23 cellular contexts compared by ENCODE assay signal in the genomic region with DNA sequence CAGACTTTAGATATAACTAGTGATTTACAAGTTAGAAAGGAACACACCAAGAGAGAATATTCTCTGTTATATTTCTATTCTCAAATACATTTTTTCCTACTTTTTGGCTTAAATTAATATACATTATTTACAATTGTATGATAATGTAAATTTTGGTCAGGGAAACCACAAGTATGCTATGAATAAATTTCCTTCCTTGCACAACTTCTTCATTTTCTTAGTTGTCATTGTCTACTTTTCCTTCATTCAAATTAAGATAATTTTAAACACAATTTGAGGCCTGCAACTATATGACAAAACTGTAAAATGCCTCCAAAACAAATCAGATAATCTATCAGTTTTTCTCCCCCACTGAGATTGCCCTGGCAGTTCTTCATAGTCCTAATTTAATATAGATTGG.
A peak's percentile ranks its signal among the peaks of the same experiment; 100 is the strongest.
DNase-seq lines count a peak whose midpoint lies in the region; ATAC-seq, FAIRE-seq and TF ChIP-seq lines count a peak whose summit lies in the region.
"Had no signal": no experiment of that assay in that cellular context is flagged by ENCODE, and none has a peak within 500 bp of the region (broad histone marks: within the 10 kb centered on the region; RNA-seq: fewer than 3 reads in every experiment).

No MANE protein-coding gene starts in this region.

- H3K27me3 ChIP-seq in ACC112 (ENCODE audit: insufficient read depth, low read length) (no peaks in the 10 kb centered on the region), RWPE2 (ENCODE audit: insufficient read depth, poor library complexity, severe bottlenecking) (no peaks in the 10 kb centered on the region)
- H3K27me3 ChIP-seq: gastrocnemius medialis, Peyer's patch had no signal

- H3K36me3 ChIP-seq in ACC112 (ENCODE audit: insufficient read depth, low read length) (peaks cover 3% of the 10 kb centered on the region; the same call in 1 of the 2 replicates), RWPE2 (ENCODE audit: low read depth) (peaks cover 6% of the 10 kb centered on the region), kidney (ENCODE audit: control insufficient read depth in 1 of 2, insufficient read depth in 2 of 2, low read length in 2 of 2) (no peaks in the 10 kb centered on the region)
- H3K36me3 ChIP-seq: gastrocnemius medialis, Peyer's patch, prostate gland had no signal

- H3K9ac ChIP-seq in kidney (ENCODE audit: low read length in 2 of 2), result no peak overlapping the region

- H3K9me3 ChIP-seq in RWPE2 (ENCODE audit: severe bottlenecking), result peaks cover 5% of the 10 kb centered on the region
- no peaks in the 10 kb centered on the region for H3K9me3 ChIP-seq in kidney (ENCODE audit: control insufficient read depth in 1 of 2, low read length in 2 of 2)
- H3K9me3 ChIP-seq: gastrocnemius medialis, Peyer's patch, prostate gland had no signal

- H3K4me3 ChIP-seq in ACC112 (ENCODE audit: low read depth, low read length) (no peak overlapping the region), GM12865 (ENCODE audit: low read depth, low read length) (peak overlapping the region; percentile 56), RWPE2 (ENCODE audit: severe bottlenecking) (no peak overlapping the region), kidney (ENCODE audit: low read length in 2 of 2) (peak overlapping the region in 1 of 2 donors; percentile 8)
- H3K4me3 ChIP-seq: gastrocnemius medialis, Peyer's patch, prostate gland had no signal

- H3K9me3 Mint-ChIP-seq in immature natural killer cell, result peaks cover 9 to 19% (median 17%) of the 10 kb centered on the region in 6 donors
- H3K9me3 Mint-ChIP-seq: activated T-cell treated with anti-CD3 and anti-CD28 coated beads, Interleukin-2, amount 50 U/mL, for 4 hours; type B pancreatic cell had no signal

- TF ChIP-seq CTCF in GM12865 (IDR thresholded peaks at IDR 0.05; ENCODE audit: insufficient read depth, low read depth, low read length, missing control alignments), result no peak
- no peak for TF ChIP-seq CTCF in RWPE2 (IDR thresholded peaks at IDR 0.05; ENCODE audit: poor library complexity, severe bottlenecking)
- TF ChIP-seq CTCF in kidney (IDR thresholded peaks at IDR 0.05; ENCODE audit: borderline replicate concordance, extremely low read depth, insufficient read depth), result no peak
- no peak for TF ChIP-seq CTCF in GM20000 (IDR thresholded peaks at IDR 0.05; ENCODE audit: extremely low read depth, missing control alignments)

- no peak overlapping the region for H2AFZ ChIP-seq in ACC112 (ENCODE audit: low read length, unreplicated experiment)

- intact Hi-C loops in kidney (cut with DNase I), result no loop called here

- peak; percentile 35 for FAIRE-seq in kidney (lab: Jason Lieb, UNC)
- no peak for FAIRE-seq in HTR-8/SVneo (lab: Jason Lieb, UNC)

- DNase-seq in GM12865 (ENCODE audit: low read depth), result no peak
- DNase-seq in RWPE2 (ENCODE audit: low spot score), result no peak
- DNase-seq in kidney, result no peak
- no peak for DNase-seq in SIG-M5 (lab: John Stamatoyannopoulos, UW)
- no peak for DNase-seq in immature natural killer cell
- no peak for DNase-seq in GM20000 (ENCODE audit: low spot score)
- DNase-seq in HTR-8/SVneo (ENCODE audit: insufficient read length, low spot score), result no peak
- DNase-seq: activated CD4-positive, CD25-positive, alpha-beta regulatory T cell treated with anti-CD3 and anti-CD28 coated beads, Interleukin-2, amount 50 U/mL, for 72 hours; activated CD8-positive, alpha-beta memory T cell treated with anti-CD3 and anti-CD28 coated beads for 24 hours; activated naive CD4-positive, alpha-beta T cell treated with Interleukin-2 at 50 U/mL for 16 hours; activated T-cell treated with anti-CD3 and anti-CD28 coated beads, Interleukin-2, amount 50 U/mL, for 4 hours; amygdala; caudate nucleus; gastrocnemius medialis; midbrain; NCI-H1694 treated with DMSO at 0.1 percent for 48 hours; NCI-H82; nephron progenitor cell; Peyer's patch; stimulated activated CD4-positive, alpha-beta T cell treated with anti-CD3 and anti-CD28 coated beads, Interleukin-2, amount 100 ng/mL, for 24 hours had no signal

- no peak overlapping the region for H3K27ac Mint-ChIP-seq in immature natural killer cell
- H3K27ac Mint-ChIP-seq: nephron progenitor cell, type B pancreatic cell had no signal

- ATAC-seq in RWPE2 (ENCODE audit: low read depth), result no peak
- ATAC-seq: activated T-cell treated with anti-CD3 and anti-CD28 coated beads, Interleukin-2, amount 50 U/mL, for 4 hours; gastrocnemius medialis had no signal

- no peak overlapping the region for H3K4me3 Mint-ChIP-seq in immature natural killer cell
- H3K4me3 Mint-ChIP-seq: activated T-cell treated with anti-CD3 and anti-CD28 coated beads, Interleukin-2, amount 50 U/mL, for 4 hours; nephron progenitor cell; type B pancreatic cell had no signal

- H3K4me1 Mint-ChIP-seq in immature natural killer cell, result no peaks in the 10 kb centered on the region

- H3K27ac ChIP-seq in ACC112 (ENCODE audit: low read depth, low read length) (peak overlapping the region; percentile 44), RWPE2 (ENCODE audit: poor library complexity, severe bottlenecking) (peak overlapping the region; percentile 3), kidney (ENCODE audit: low read depth in 2 of 2, low read length in 2 of 2) (no peak overlapping the region)

- peaks cover 0 to 2% (median 2%) of the 10 kb centered on the region in 3 donors for H3K27me3 Mint-ChIP-seq in immature natural killer cell (ENCODE audit: low read depth in 3 of 3)
- H3K27me3 Mint-ChIP-seq: type B pancreatic cell had no signal

- peaks cover 46% of the 10 kb centered on the region for H3K79me2 ChIP-seq in ACC112 (ENCODE audit: control insufficient read depth, insufficient read depth, low read length, unreplicated experiment)

- no peaks in the 10 kb centered on the region for H3K36me3 Mint-ChIP-seq in immature natural killer cell

- H3K4me1 ChIP-seq in ACC112 (ENCODE audit: control insufficient read depth, insufficient read depth, low read length, unreplicated experiment) (peaks cover 45% of the 10 kb centered on the region), RWPE2 (ENCODE audit: insufficient read depth, poor library complexity, severe bottlenecking) (no peaks in the 10 kb centered on the region), kidney (ENCODE audit: control insufficient read depth in 1 of 2, insufficient read depth in 1 of 2, low read depth in 1 of 2, low read length in 2 of 2) (peaks cover 2 to 32% of the 10 kb centered on the region in 2 donors)
- H3K4me1 ChIP-seq: prostate gland had no signal

Comparison
In these comparisons a context has a peak if more than half of its experiments do, and no peak if none do; other contexts are left out.
1. H3K27ac ChIP-seq: peak in ACC112 (single experiment) and RWPE2 (single experiment); none in kidney (0 of 2).